Comparison of ENCODE assay signal across 34 cellular contexts in the genomic region with DNA sequence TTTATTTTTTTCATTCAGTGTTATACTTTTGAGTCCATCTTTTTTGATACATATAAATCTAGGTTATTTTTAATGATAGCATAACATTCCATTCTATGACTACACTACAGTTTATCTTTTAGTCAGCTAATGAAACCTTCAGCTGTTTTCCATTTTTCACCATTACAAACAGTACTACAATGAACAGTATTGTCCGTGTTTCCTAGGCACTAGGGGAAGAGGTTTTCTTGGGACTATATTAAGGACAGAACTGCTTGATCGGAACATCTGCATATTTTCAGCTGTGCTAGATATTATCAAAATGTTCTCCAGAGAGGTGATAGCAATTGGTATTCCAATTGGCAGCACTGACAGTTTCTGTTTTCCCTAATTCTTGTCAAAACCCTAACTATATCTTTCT.
"Had no signal": no experiment of that assay in that cellular context is flagged by ENCODE, and none has a peak within 500 bp of the region (broad histone marks: within the 10 kb centered on the region; RNA-seq: fewer than 3 reads in every experiment).

No MANE protein-coding gene starts in this region.

- H3K4me3 Mint-ChIP-seq: activated B cell treated with CpG ODN at 0.5 μM for 24 hours; activated CD4-positive, alpha-beta memory T cell treated with anti-CD3 and anti-CD28 coated beads for 36 hours; activated naive CD8-positive, alpha-beta T cell treated with anti-CD3 and anti-CD28 coated beads for 36 hours; activated T-cell treated with anti-CD3 and anti-CD28 coated beads, Interleukin-2, amount 50 U/mL, for 4 hours; central memory CD8-positive, alpha-beta T cell had no signal

- H3K9me3 ChIP-seq: Peyer's patch had no signal

- H3K27me3 ChIP-seq: cardiac muscle cell, Peyer's patch had no signal

- ATAC-seq: activated T-cell treated with anti-CD3 and anti-CD28 coated beads, Interleukin-2, amount 50 U/mL, for 4 hours; PC-3; Right ventricle myocardium inferior had no signal

- H3K9me3 Mint-ChIP-seq: activated B cell treated with CpG ODN at 0.5 μM for 24 hours; activated CD4-positive, alpha-beta memory T cell treated with anti-CD3 and anti-CD28 coated beads for 36 hours; activated naive CD8-positive, alpha-beta T cell treated with anti-CD3 and anti-CD28 coated beads for 36 hours; activated T-cell treated with anti-CD3 and anti-CD28 coated beads, Interleukin-2, amount 50 U/mL, for 4 hours; central memory CD8-positive, alpha-beta T cell had no signal

- H3K4me1 Mint-ChIP-seq: activated B cell treated with CpG ODN at 0.5 μM for 24 hours; activated naive CD8-positive, alpha-beta T cell treated with anti-CD3 and anti-CD28 coated beads for 36 hours; central memory CD8-positive, alpha-beta T cell had no signal

- H3K4me1 ChIP-seq: Peyer's patch had no signal

- H3K27me3 Mint-ChIP-seq: activated B cell treated with CpG ODN at 0.5 μM for 24 hours; activated CD4-positive, alpha-beta memory T cell treated with anti-CD3 and anti-CD28 coated beads for 36 hours; activated naive CD8-positive, alpha-beta T cell treated with anti-CD3 and anti-CD28 coated beads for 36 hours; central memory CD8-positive, alpha-beta T cell had no signal

- H3K36me3 Mint-ChIP-seq: activated CD4-positive, alpha-beta memory T cell treated with anti-CD3 and anti-CD28 coated beads for 36 hours; activated naive CD8-positive, alpha-beta T cell treated with anti-CD3 and anti-CD28 coated beads for 36 hours had no signal

- H3K36me3 ChIP-seq: cardiac muscle cell, Peyer's patch had no signal

- H3K27ac ChIP-seq: cardiac muscle cell, Peyer's patch, RWPE1, VCaP had no signal

- H3K4me3 ChIP-seq: cardiac muscle cell, Peyer's patch had no signal

- H3K27ac Mint-ChIP-seq: activated B cell treated with CpG ODN at 0.5 μM for 24 hours; activated CD4-positive, alpha-beta memory T cell treated with anti-CD3 and anti-CD28 coated beads for 36 hours; activated naive CD8-positive, alpha-beta T cell treated with anti-CD3 and anti-CD28 coated beads for 36 hours had no signal

- DNase-seq: activated B cell treated with CpG ODN at 0.5 μM for 24 hours; activated CD4-positive, alpha-beta memory T cell treated with anti-CD3 and anti-CD28 coated beads for 36 hours; activated CD4-positive, alpha-beta T cell treated with anti-CD3 and anti-CD28 coated beads for 4 hours; activated CD4-positive, alpha-beta T cell treated with anti-CD3 and anti-CD28 coated beads, Interleukin-2, amount 50 U/mL, for 1 hour; activated CD4-positive, CD25-positive, alpha-beta regulatory T cell treated with anti-CD3 and anti-CD28 coated beads, Interleukin-2, amount 50 U/mL, for 72 hours; activated CD8-positive, alpha-beta memory T cell treated with anti-CD3 and anti-CD28 coated beads, Interleukin-2, amount 50 U/mL, for 4 hours; activated effector memory CD4-positive, alpha-beta T cell treated with Interleukin-2 at 50 U/mL for 16 hours; activated naive CD4-positive, alpha-beta T cell; activated naive CD4-positive, alpha-beta T cell treated with anti-CD3 and anti-CD28 coated beads, Interleukin-2, amount 50 U/mL, for 16 hours; activated naive CD8-positive, alpha-beta T cell treated with anti-CD3 and anti-CD28 coated beads for 36 hours; activated T-cell treated with anti-CD3 and anti-CD28 coated beads for 4 hours; activated T-cell treated with anti-CD3 and anti-CD28 coated beads, Interleukin-2, amount 50 U/mL, for 4 hours; amniotic stem cell; aorta; NCI-H1105; NCI-H1417 treated with DMSO at 0.1 percent for 48 hours; NCI-H1694; NCI-H1930; NCI-H345; NCI-H524 treated with DMSO at 0.1 percent for 48 hours; NCI-H748 treated with DMSO at 0.1 percent for 48 hours; NK-92 treated with Interleukin-12 subunit alpha and Interleukin-12 subunit beta, amount 100 ng/mL, for 24 hours; PC-3; Peyer's patch; SIG-M5; SW 1271; T-helper 1 cell; T-helper 2 cell; T-helper 9 cell had no signal
